ENCODE assay signal across 28 cellular contexts in genomic region chr18:22024924-22025323, GRCh38.
"Had no signal": no experiment of that assay in that cellular context is flagged by ENCODE, and none has a peak within 500 bp of the region (broad histone marks: within the 10 kb centered on the region; RNA-seq: fewer than 3 reads in every experiment).

No MANE protein-coding gene starts in this region.

- H3K27me3 Mint-ChIP-seq: stimulated activated naive B cell treated with anti-CD40 and anti-IgM and Interleukin-4, amounts not matched to agents 10 μg/mL and 1 μg/mL and 100 μg/mL, for 72 hours; stimulated activated naive CD8-positive, alpha-beta T cell treated with anti-CD3 and anti-CD28 coated beads, Interleukin-15, amount 100 ng/mL, for 72 hours; stimulated activated naive CD8-positive, alpha-beta T cell treated with anti-CD3 and anti-CD28 coated beads, Interleukin-15, Interleukin-2, amounts not matched to agents 100 ng/mL and 50 ng/mL, for 24 hours; type B pancreatic cell had no signal

- ATAC-seq: stimulated activated effector memory CD8-positive, alpha-beta T cell treated with anti-CD3 and anti-CD28 coated beads, Interleukin-12 subunit alpha, Interleukin-12 subunit beta, amount 100 ng/mL, for 72 hours; stimulated activated memory B cell treated with anti-CD40 and anti-IgM and Interleukin-4, amounts not matched to agents 10 μg/mL and 1 μg/mL and 100 μg/mL, for 72 hours; stimulated activated naive B cell treated with anti-CD40 and anti-IgM and Interleukin-4, amounts not matched to agents 10 μg/mL and 1 μg/mL and 100 μg/mL, for 72 hours; stimulated activated naive CD8-positive, alpha-beta T cell treated with anti-CD3 and anti-CD28 coated beads, Interleukin-15, amount 100 ng/mL, for 72 hours; stimulated activated naive CD8-positive, alpha-beta T cell treated with anti-CD3 and anti-CD28 coated beads, Interleukin-15, Interleukin-2, amounts not matched to agents 100 U/mL and 50 U/mL, for 24 hours; upper lobe of right lung had no signal

- H3K27ac Mint-ChIP-seq: stimulated activated effector memory CD8-positive, alpha-beta T cell treated with anti-CD3 and anti-CD28 coated beads, Interleukin-12 subunit alpha, Interleukin-12 subunit beta, amount 100 ng/mL, for 72 hours; stimulated activated memory B cell treated with anti-CD40 and anti-IgM and Interleukin-4, amounts not matched to agents 10 μg/mL and 1 μg/mL and 100 μg/mL, for 72 hours; stimulated activated naive B cell treated with anti-CD40 and anti-IgM and Interleukin-4, amounts not matched to agents 10 μg/mL and 1 μg/mL and 100 μg/mL, for 72 hours; stimulated activated naive CD8-positive, alpha-beta T cell treated with anti-CD3 and anti-CD28 coated beads, Interleukin-15, amount 100 ng/mL, for 72 hours; stimulated activated naive CD8-positive, alpha-beta T cell treated with anti-CD3 and anti-CD28 coated beads, Interleukin-15, Interleukin-2, amounts not matched to agents 100 ng/mL and 50 ng/mL, for 24 hours; type B pancreatic cell had no signal

- H3K4me1 ChIP-seq: suprapubic skin, thyroid gland, tibial artery, tibial nerve, upper lobe of right lung, uterus, vagina had no signal

- H3K4me3 ChIP-seq: stomach, suprapubic skin, testis, thoracic aorta, thyroid gland, tibial artery, tibial nerve, transverse colon, upper lobe of left lung, upper lobe of right lung, uterus, vagina had no signal

- H3K9me3 Mint-ChIP-seq: stimulated activated effector memory CD8-positive, alpha-beta T cell treated with anti-CD3 and anti-CD28 coated beads, Interleukin-12 subunit alpha, Interleukin-12 subunit beta, amount 100 ng/mL, for 72 hours; stimulated activated memory B cell treated with anti-CD40 and anti-IgM and Interleukin-4, amounts not matched to agents 10 μg/mL and 1 μg/mL and 100 μg/mL, for 72 hours; stimulated activated naive B cell treated with anti-CD40 and anti-IgM and Interleukin-4, amounts not matched to agents 10 μg/mL and 1 μg/mL and 100 μg/mL, for 72 hours; stimulated activated naive CD8-positive, alpha-beta T cell treated with anti-CD3 and anti-CD28 coated beads, Interleukin-15, amount 100 ng/mL, for 72 hours; stimulated activated naive CD8-positive, alpha-beta T cell treated with anti-CD3 and anti-CD28 coated beads, Interleukin-15, Interleukin-2, amounts not matched to agents 100 ng/mL and 50 ng/mL, for 24 hours; type B pancreatic cell had no signal

- H3K36me3 ChIP-seq: stomach, suprapubic skin, thoracic aorta, thyroid gland, tibial artery, tibial nerve, transverse colon, upper lobe of left lung, upper lobe of right lung, uterus, vagina had no signal

- H3K36me3 Mint-ChIP-seq: stimulated activated effector memory CD8-positive, alpha-beta T cell treated with anti-CD3 and anti-CD28 coated beads, Interleukin-12 subunit alpha, Interleukin-12 subunit beta, amount 100 ng/mL, for 72 hours; stimulated activated memory B cell treated with anti-CD40 and anti-IgM and Interleukin-4, amounts not matched to agents 10 μg/mL and 1 μg/mL and 100 μg/mL, for 72 hours; stimulated activated naive B cell treated with anti-CD40 and anti-IgM and Interleukin-4, amounts not matched to agents 10 μg/mL and 1 μg/mL and 100 μg/mL, for 72 hours; type B pancreatic cell had no signal

- H3K4me1 Mint-ChIP-seq: stimulated activated effector memory CD8-positive, alpha-beta T cell treated with anti-CD3 and anti-CD28 coated beads, Interleukin-12 subunit alpha, Interleukin-12 subunit beta, amount 100 ng/mL, for 72 hours; stimulated activated memory B cell treated with anti-CD40 and anti-IgM and Interleukin-4, amounts not matched to agents 10 μg/mL and 1 μg/mL and 100 μg/mL, for 72 hours; stimulated activated naive B cell treated with anti-CD40 and anti-IgM and Interleukin-4, amounts not matched to agents 10 μg/mL and 1 μg/mL and 100 μg/mL, for 72 hours; stimulated activated naive CD8-positive, alpha-beta T cell treated with anti-CD3 and anti-CD28 coated beads, Interleukin-15, amount 100 ng/mL, for 72 hours had no signal

- H3K4me3 Mint-ChIP-seq: stimulated activated effector memory CD8-positive, alpha-beta T cell treated with anti-CD3 and anti-CD28 coated beads, Interleukin-12 subunit alpha, Interleukin-12 subunit beta, amount 100 ng/mL, for 72 hours; stimulated activated memory B cell treated with anti-CD40 and anti-IgM and Interleukin-4, amounts not matched to agents 10 μg/mL and 1 μg/mL and 100 μg/mL, for 72 hours; stimulated activated naive B cell treated with anti-CD40 and anti-IgM and Interleukin-4, amounts not matched to agents 10 μg/mL and 1 μg/mL and 100 μg/mL, for 72 hours; stimulated activated naive CD8-positive, alpha-beta T cell treated with anti-CD3 and anti-CD28 coated beads, Interleukin-15, amount 100 ng/mL, for 72 hours; stimulated activated naive CD8-positive, alpha-beta T cell treated with anti-CD3 and anti-CD28 coated beads, Interleukin-15, Interleukin-2, amounts not matched to agents 100 ng/mL and 50 ng/mL, for 24 hours; type B pancreatic cell had no signal

- H3K9me3 ChIP-seq: stomach, suprapubic skin, testis, thoracic aorta, thyroid gland, tibial artery, tibial nerve, transverse colon, upper lobe of left lung, upper lobe of right lung, uterus, vagina had no signal

- DNase-seq: stimulated activated CD4-positive, alpha-beta T cell treated with anti-CD3 and anti-CD28 coated beads, Interleukin-2, amount 100 ng/mL, for 48 hours; stimulated activated CD4-positive, alpha-beta T cell treated with anti-CD3 and anti-CD28 coated beads, Interleukin-4, amount 100 ng/mL, for 1 hour; stimulated activated CD4-positive, alpha-beta T cell treated with anti-CD3 and anti-CD28 coated beads, Interleukin-4, amount 100 ng/mL, for 24 hours; stimulated activated CD4-positive, alpha-beta T cell treated with anti-CD3 and anti-CD28 coated beads, Interleukin-4, amount 100 ng/mL, for 4 hours; stimulated activated CD8-positive, alpha-beta memory T cell treated with anti-CD3 and anti-CD28 coated beads, Interleukin-4, amount 100 ng/mL, for 48 hours; stimulated activated naive B cell treated with anti-CD40 and anti-IgM and Interleukin-4, amounts not matched to agents 10 μg/mL and 1 μg/mL and 100 μg/mL, for 72 hours; stimulated activated naive CD4-positive, alpha-beta T cell; stimulated activated naive CD4-positive, alpha-beta T cell treated with Interleukin-2 at 50 U/mL for 16 hours; stimulated activated naive CD8-positive, alpha-beta T cell treated with anti-CD3 and anti-CD28 coated beads, Interleukin-15, amount 100 ng/mL, for 72 hours; stimulated activated naive CD8-positive, alpha-beta T cell treated with anti-CD3 and anti-CD28 coated beads, Interleukin-15, Interleukin-2, amounts not matched to agents 100 U/mL and 50 U/mL, for 24 hours; stomach; substantia nigra; testis; thyroid gland; tibial artery; transverse colon; trophoblast cell; upper lobe of left lung; upper lobe of right lung; uterus had no signal

- H3K27ac ChIP-seq: suprapubic skin, testis, thoracic aorta, thyroid gland, tibial artery, tibial nerve, transverse colon, upper lobe of left lung, upper lobe of right lung, uterus, vagina had no signal

- H3K27me3 ChIP-seq: stomach, suprapubic skin, testis, thyroid gland, tibial artery, tibial nerve, transverse colon, upper lobe of left lung, upper lobe of right lung, uterus, vagina had no signal
